Comparison of ENCODE assay signal across 1 cellular context in the genomic region with DNA sequence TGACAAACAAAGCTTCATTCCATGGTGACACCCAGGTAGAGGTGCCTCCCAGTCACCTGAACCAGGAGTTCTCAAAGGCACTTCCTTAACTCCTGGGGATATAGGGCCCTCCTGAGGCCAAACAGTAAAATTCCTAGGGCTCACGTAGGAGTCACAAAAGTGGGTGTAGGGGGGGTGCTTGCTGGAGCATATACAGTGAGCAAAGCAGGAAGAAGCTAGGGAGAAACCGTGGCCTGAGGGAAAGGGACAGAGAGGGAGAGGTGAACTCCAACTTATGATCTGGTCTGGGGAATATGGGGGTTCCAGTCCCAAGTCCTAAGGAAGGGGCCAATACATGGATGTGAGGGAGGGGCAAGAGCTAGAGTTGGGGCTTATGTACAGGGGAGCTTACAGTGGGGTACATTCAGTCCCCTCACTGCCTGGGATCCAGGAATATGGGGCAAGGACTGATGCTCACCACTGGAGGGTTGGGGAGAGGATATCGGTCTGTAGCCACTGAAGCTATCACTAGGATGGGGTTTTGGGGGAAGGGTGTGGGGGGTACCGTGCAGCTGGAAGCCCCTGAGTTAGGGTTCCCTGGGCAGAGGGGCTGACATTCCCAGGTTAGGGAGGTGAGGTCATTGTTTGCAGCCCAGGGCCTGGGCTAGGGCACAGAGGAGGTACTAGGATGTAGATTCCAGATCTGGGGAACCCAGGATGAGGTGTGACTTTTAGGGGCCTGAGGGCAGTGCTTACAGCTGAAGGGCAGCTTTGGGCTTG.
TF ChIP-seq lines count a peak whose summit lies in the region.

No MANE protein-coding gene starts in this region.

TF ChIP-seq in endothelial cell of umbilical vein, 7 proteins besides CTCF, POLR2A, EP300 and RAD21:
- TF ChIP-seq MYC (IDR thresholded peaks at IDR 0.05; ENCODE audit: low read depth, low read length) (no peak), FOS (IDR thresholded peaks at IDR 0.05; ENCODE audit: borderline replicate concordance, insufficient read depth, low read length) (no peak), JUN (IDR thresholded peaks at IDR 0.05; ENCODE audit: borderline replicate concordance, insufficient read depth, insufficient read length, low read depth) (no peak), POLR2AphosphoS5 (IDR thresholded peaks at IDR 0.05; ENCODE audit: insufficient read depth, low read depth, low read length) (no peak), EZH2 (IDR thresholded peaks at IDR 0.05; ENCODE audit: borderline replicate concordance, low read depth, low read length, severe bottlenecking) (no peak), GATA2 (IDR thresholded peaks at IDR 0.05; ENCODE audit: insufficient read depth, insufficient read length, low read depth, low read length) (no peak)
- TF ChIP-seq, protein P1, sequence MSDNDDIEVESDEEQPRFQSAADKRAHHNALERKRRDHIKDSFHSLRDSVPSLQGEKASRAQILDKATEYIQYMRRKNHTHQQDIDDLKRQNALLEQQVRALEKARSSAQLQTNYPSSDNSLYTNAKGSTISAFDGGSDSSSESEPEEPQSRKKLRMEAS (IDR thresholded peaks at IDR 0.05; ENCODE audit: insufficient read depth, insufficient read length), result no peak
